Comparison of ENCODE assay signal across 13 cellular contexts in genomic region chr14:104895786-104896642, GRCh38. TPM values are rescaled to one million over a fixed set of nuclear protein-coding genes. Genes with fewer than 3 reads are reported as not detected.
A peak's percentile ranks its signal among the peaks of the same experiment; 100 is the strongest.
DNase-seq lines count a peak whose midpoint lies in the region; ATAC-seq and TF ChIP-seq lines count a peak whose summit lies in the region.
"Had no signal": no experiment of that assay in that cellular context is flagged by ENCODE, and none has a peak within 500 bp of the region (broad histone marks: within the 10 kb centered on the region; RNA-seq: fewer than 3 reads in every experiment).

No MANE protein-coding gene starts in this region.

- BruUV-seq in Calu3 (replicated peaks; lab: Mats Ljungman, UMichigan): no TSS peak

- no peak overlapping the region for H3K4me3 ChIP-seq in mucosa of descending colon
- H3K4me3 ChIP-seq: cardiac muscle cell, smooth muscle cell, tibial artery had no signal

- ATAC-seq in mucosa of descending colon (peak; percentile 1), GM19455 (IDR thresholded peaks at IDR 0.05; ENCODE audit: unreplicated experiment) (no peak)

- no peak overlapping the region for H3K4me3 Mint-ChIP-seq in Calu3 (ENCODE audit: low read depth, unreplicated experiment)
- H3K4me3 Mint-ChIP-seq: activated CD4-positive, alpha-beta T cell treated with anti-CD3 and anti-CD28 coated beads, Interleukin-2, amount 10 ng/mL, durations not matched to agents 7 days and 5 days had no signal

- no peak for TF ChIP-seq CTCF in mucosa of descending colon (IDR thresholded peaks at IDR 0.05)
- no peak for TF ChIP-seq CTCF in Calu3 (IDR thresholded peaks at IDR 0.05; ENCODE audit: unreplicated experiment)

- H3K4me1 ChIP-seq in mucosa of descending colon (ENCODE audit: low read depth): no peaks in the 10 kb centered on the region

- no peaks in the 10 kb centered on the region for H3K36me3 ChIP-seq in mucosa of descending colon (ENCODE audit: low read depth)
- H3K36me3 ChIP-seq: cardiac muscle cell had no signal

- intact Hi-C loops in mucosa of descending colon (cut with DNase I, micrococcal nuclease): loop anchor here in 1 of 2 donors (5.0 kb wide), 1 partner anchor 151 kb away; no protein-coding TSS in a partner anchor
- intact Hi-C loops in Calu3 (cut with micrococcal nuclease; ENCODE audit: unreplicated experiment): loop anchor here (10.0 kb wide), 1 partner anchor 79 kb away; the partner anchor contains the start of gene AHNAK2

- H3K9me3 ChIP-seq in mucosa of descending colon: no peaks in the 10 kb centered on the region
- H3K9me3 ChIP-seq: tibial artery had no signal

- no peak overlapping the region for H3K27ac Mint-ChIP-seq in Calu3 (ENCODE audit: unreplicated experiment)
- H3K27ac Mint-ChIP-seq: activated CD4-positive, alpha-beta T cell treated with anti-CD3 and anti-CD28 coated beads, Interleukin-2, amount 10 ng/mL, durations not matched to agents 7 days and 5 days had no signal

- peak; percentile 86 for DNase-seq in DMS79 (lab: John Stamatoyannopoulos, UW)
- DNase-seq in NCI-H1105 (lab: John Stamatoyannopoulos, UW): peak; percentile 95
- DNase-seq in SW480 (ENCODE audit: low spot score): peak; percentile 41
- DNase-seq in mucosa of descending colon: peak in 2 of 3 donors; percentile 35 to 47
- no peak for DNase-seq in NCI-H146 treated with DMSO at 0.1 percent for 48 hours (lab: John Stamatoyannopoulos, UW; ENCODE audit: unreplicated experiment)
- no peak for DNase-seq in T1000 (lab: John Stamatoyannopoulos, UW)
- no peak for DNase-seq in Calu3

- H3K4me1 Mint-ChIP-seq in Calu3 (ENCODE audit: low read depth, unreplicated experiment): peaks cover 10% of the 10 kb centered on the region

- no peaks in the 10 kb centered on the region for H3K27me3 Mint-ChIP-seq in Calu3 (ENCODE audit: unreplicated experiment)

- H3K9me3 Mint-ChIP-seq in Calu3 (ENCODE audit: low read depth, unreplicated experiment): no peaks in the 10 kb centered on the region
- H3K9me3 Mint-ChIP-seq: activated CD4-positive, alpha-beta T cell treated with anti-CD3 and anti-CD28 coated beads, Interleukin-2, amount 10 ng/mL, durations not matched to agents 7 days and 5 days had no signal

- CTCF ChIA-PET in Calu3 (lab: Charles Lee): no interaction called here

- peaks cover 35% of the 10 kb centered on the region for H3K36me3 Mint-ChIP-seq in Calu3 (ENCODE audit: insufficient read depth, unreplicated experiment)

RNA-seq across cellular contexts. Expression of gene PLD4, which starts 28.7 kb away (rescaled TPM):
- total RNA-seq in mucosa of descending colon (1 to 10 TPM in 1 of 3 donors, under 1 TPM in 2; 0.38 to 2.2 (median 0.39) TPM), Calu3 (2022) (0.09 and 0.12 TPM in 2 replicates)
- total RNA-seq: activated CD4-positive, alpha-beta T cell treated with anti-CD3 and anti-CD28 coated beads, Interleukin-2, amount 10 ng/mL, durations not matched to agents 7 days and 5 days; H1 had no signal

RNA-seq across cellular contexts. Expression of gene CEP170B, which starts 30.9 kb away (rescaled TPM):
- total RNA-seq in mucosa of descending colon: 10 to 100 TPM; 66.8 to 89.9 (median 69.9) TPM
- total RNA-seq in Calu3 (2022): 60.2 and 67.6 TPM in 2 replicates

Comparison
In these comparisons a context has a peak if more than half of its experiments do, and no peak if none do; other contexts are left out.
1. DNase-seq: peak in DMS79 (single experiment), NCI-H1105 (single experiment), SW480 (single experiment) and mucosa of descending colon (2 of 3); none in NCI-H146 treated with DMSO at 0.1 percent for 48 hours (single experiment), T1000 (single experiment) and Calu3 (single experiment).